Comparison of ENCODE assay signal across 8 cellular contexts in genomic region chr3:132641837-132642538, GRCh38. TPM values are rescaled to one million over a fixed set of nuclear protein-coding genes. Genes with fewer than 3 reads are reported as not detected.
DNase-seq lines count a peak whose midpoint lies in the region; ATAC-seq, FAIRE-seq and TF ChIP-seq lines count a peak whose summit lies in the region.

No MANE protein-coding gene starts in this region.

- H3K9me3 Mint-ChIP-seq in GM23338, result no peaks in the 10 kb centered on the region
- no peaks in the 10 kb centered on the region for H3K9me3 Mint-ChIP-seq in type B pancreatic cell
- H3K9me3 Mint-ChIP-seq in activated T-cell treated with anti-CD3 and anti-CD28 coated beads, Interleukin-2, amount 50 U/mL, for 72 hours, result no peaks in the 10 kb centered on the region

- no peak overlapping the region for H3K4me3 ChIP-seq in GM23338
- H3K4me3 ChIP-seq in K562, result no peak overlapping the region

- intact Hi-C loops in K562 (cut with micrococcal nuclease), result loop anchor here (1.0 to 10.0 kb wide), 3 partner anchors 106 to 387 kb away; no protein-coding TSS in a partner anchor

- no peaks in the 10 kb centered on the region for H3K79me2 ChIP-seq in GM23338 (replicated peaks; ENCODE audit: insufficient read depth)
- no peaks in the 10 kb centered on the region for H3K79me2 ChIP-seq in K562 (ENCODE audit: control insufficient read depth, insufficient read depth, low read length)

- peaks cover 2% of the 10 kb centered on the region for H3K27me3 Mint-ChIP-seq in GM23338 (ENCODE audit: insufficient read depth, low read depth, poor library complexity)
- H3K27me3 Mint-ChIP-seq in type B pancreatic cell, result no peaks in the 10 kb centered on the region
- no peaks in the 10 kb centered on the region for H3K27me3 Mint-ChIP-seq in activated T-cell treated with anti-CD3 and anti-CD28 coated beads, Interleukin-2, amount 50 U/mL, for 72 hours (ENCODE audit: low read depth)

- CTCF ChIA-PET in K562 (lab: Yijun Ruan, JAX; ENCODE audit: low intra/inter-chr PET ratio), result interaction anchor here (0.8 to 3.4 kb wide), 2 partner anchors 107 to 110 kb away, joined by 4 to 49 read pairs; no protein-coding TSS in a partner anchor

- no peaks in the 10 kb centered on the region for H3K9me3 ChIP-seq in K562 (replicated peaks; ENCODE audit: control insufficient read depth, insufficient read depth, low read depth, low read length)

- in situ Hi-C loops in K562 (cut with MboI), result loop anchor here (5.0 kb wide), 1 partner anchor 100 kb away; no protein-coding TSS in a partner anchor

- H3K36me3 ChIP-seq in GM23338 (ENCODE audit: insufficient read depth) (no peaks in the 10 kb centered on the region), K562 (ENCODE audit: control insufficient read depth, insufficient read depth, low read length) (no peaks in the 10 kb centered on the region)

- H4K20me1 ChIP-seq in GM23338 (replicated peaks; ENCODE audit: insufficient read depth) (no peaks in the 10 kb centered on the region), K562 (replicated peaks; ENCODE audit: control insufficient read depth, insufficient read depth, low read length) (0 out of 2 replicates have a peak, but pooled peaks cover 3% of the 10 kb centered on the region)

- no peaks in the 10 kb centered on the region for H3K27me3 ChIP-seq in GM23338 (ENCODE audit: insufficient read depth)
- H3K27me3 ChIP-seq in K562 (ENCODE audit: control insufficient read depth in 2 of 2, insufficient read depth in 2 of 2, low read length in 2 of 2), result no peaks in the 10 kb centered on the region

- no peak overlapping the region for H3K4me2 ChIP-seq in GM23338
- no peak overlapping the region for H3K4me2 ChIP-seq in K562 (ENCODE audit: insufficient read depth, low read length)

- H3K9me1 ChIP-seq in K562 (ENCODE audit: control insufficient read depth, insufficient read depth, low read length), result no peaks in the 10 kb centered on the region

- H3K4me3 Mint-ChIP-seq in GM23338, result no peak overlapping the region
- H3K4me3 Mint-ChIP-seq in type B pancreatic cell, result no peak overlapping the region
- no peak overlapping the region for H3K4me3 Mint-ChIP-seq in activated T-cell treated with anti-CD3 and anti-CD28 coated beads, Interleukin-2, amount 50 U/mL, for 72 hours

- no peaks in the 10 kb centered on the region for H3K9me2 ChIP-seq in GM23338 (ENCODE audit: insufficient read depth)

- H2AFZ ChIP-seq in GM23338, result no peak overlapping the region
- no peak overlapping the region for H2AFZ ChIP-seq in K562 (ENCODE audit: low read depth, low read length)

- H3K36me3 Mint-ChIP-seq in GM23338 (ENCODE audit: low read depth) (no peaks in the 10 kb centered on the region), type B pancreatic cell (peaks cover 7% of the 10 kb centered on the region)
- H3K36me3 Mint-ChIP-seq in activated T-cell treated with anti-CD3 and anti-CD28 coated beads, Interleukin-2, amount 50 U/mL, for 72 hours (ENCODE audit: insufficient read depth in 2 of 2), result peaks cover 3 to 9% of the 10 kb centered on the region in 2 donors

- peak; percentile 95 for TF ChIP-seq CTCF in C4-2B (conservative IDR thresholded peaks at IDR 0.05)
- TF ChIP-seq CTCF in GM23338 (conservative IDR thresholded peaks at IDR 0.05; ENCODE audit: low read depth in 2 of 2), result peak; percentile 63 to 80
- peak in 2 of 3 experiments; percentile 48 to 73; a peak in 3 of 6 replicates for TF ChIP-seq CTCF in K562 (IDR thresholded peaks at IDR 0.05 in 2 of 3, conservative IDR thresholded peaks at IDR 0.05 in 1 of 3; ENCODE audit: insufficient read depth in 2 of 3, low read depth in 1 of 3, low read length in 3 of 3)
- TF ChIP-seq CTCF in type B pancreatic cell (conservative IDR thresholded peaks at IDR 0.05), result peak; percentile 91

- TF ChIP-seq EP300 in K562 (IDR thresholded peaks at IDR 0.05; ENCODE audit: low read length), result no peak

- DNase-seq in GM23338 (ENCODE audit: low spot score), result peak; percentile 73
- DNase-seq in NCI-H446 (lab: John Stamatoyannopoulos, UW), result peak; percentile 43 to 67
- peak; percentile 28 to 41 (median 36) for DNase-seq in K562 (ENCODE audit: extremely low read depth in 1 of 4, low spot score in 3 of 4)
- DNase-seq in inferior parietal cortex (ENCODE audit: extremely low spot score), result peak; percentile 68
- no peak for DNase-seq in type B pancreatic cell (ENCODE audit: extremely low spot score, unreplicated experiment)
- DNase-seq in activated T-cell treated with anti-CD3 and anti-CD28 coated beads, Interleukin-2, amount 50 U/mL, for 72 hours, result no peak

- TF ChIP-seq RAD21 in K562 (CRISPR knock-in tag; conservative IDR thresholded peaks at IDR 0.05 in 1 of 2, IDR thresholded peaks at IDR 0.05 in 1 of 2), result peak; percentile 73 to 79

- H3K27ac ChIP-seq in C4-2B (no peak overlapping the region), GM23338 (ENCODE audit: low read depth) (no peak overlapping the region), K562 (ENCODE audit: extremely low read depth, low read depth, low read length) (no peak overlapping the region)

- H3K27ac Mint-ChIP-seq in GM23338, result no peak overlapping the region
- no peak overlapping the region for H3K27ac Mint-ChIP-seq in type B pancreatic cell
- no peak overlapping the region for H3K27ac Mint-ChIP-seq in activated T-cell treated with anti-CD3 and anti-CD28 coated beads, Interleukin-2, amount 50 U/mL, for 72 hours

- peak; percentile 25; the same call in 1 of the 3 replicates for ATAC-seq in GM23338
- ATAC-seq in K562, result peak; percentile 74
- ATAC-seq in activated T-cell treated with anti-CD3 and anti-CD28 coated beads, Interleukin-2, amount 50 U/mL, for 72 hours (replicated peaks in 1 of 2), result no peak
- ATAC-seq in GM18873 (IDR thresholded peaks at IDR 0.05; ENCODE audit: low FRiP score, unreplicated experiment), result no peak

- no peaks in the 10 kb centered on the region for H3F3A ChIP-seq in GM23338 (replicated peaks; ENCODE audit: low read depth)

- 34% methylated on average over 5 of the region's 5 CpGs for WGBS in K562 (ENCODE audit: insufficient coverage, low coverage, missing lambda C conversion rate)

- no peak for TF ChIP-seq POLR2A in K562 (conservative IDR thresholded peaks at IDR 0.05)

- no peaks in the 10 kb centered on the region for H3K4me1 Mint-ChIP-seq in GM23338
- no peaks in the 10 kb centered on the region for H3K4me1 Mint-ChIP-seq in type B pancreatic cell (ENCODE audit: unreplicated experiment)
- peaks cover 5% of the 10 kb centered on the region for H3K4me1 Mint-ChIP-seq in activated T-cell treated with anti-CD3 and anti-CD28 coated beads, Interleukin-2, amount 50 U/mL, for 72 hours (ENCODE audit: low read depth)

- POLR2A ChIA-PET in K562 (lab: Yijun Ruan, JAX), result no interaction called here

- H3K4me1 ChIP-seq in GM23338 (ENCODE audit: insufficient read depth) (no peaks in the 10 kb centered on the region), K562 (replicated peaks in 1 of 2; ENCODE audit: control insufficient read depth in 2 of 2, insufficient read depth in 2 of 2, low read length in 2 of 2) (no peaks in the 10 kb centered on the region)

- H3K9ac ChIP-seq in K562 (ENCODE audit: insufficient read depth in 1 of 2, low read depth in 2 of 2, low read length in 2 of 2), result no peak overlapping the region

- FAIRE-seq in K562 (lab: Jason Lieb, UNC), result peak; percentile 65

- BruUV-seq in K562 (replicated peaks; lab: Mats Ljungman, UMichigan), result no TSS peak

RNA-seq across cellular contexts. Expression of gene ACAD11, which starts 17.6 kb away (rescaled TPM):
- 10.8 and 17.1 TPM in 2 replicates for total RNA-seq in GM23338 (2014; rRNA removed; shearing (Covaris generic))
- 8.8 and 11.4 TPM in 2 replicates for polyA plus RNA-seq in GM23338 (2016; fragmentation: Nextera tagmentation; extraction: Ambion mirVana)
- 18.5 and 26.7 TPM in 2 replicates for total RNA-seq in K562 (2011; cell fraction: chromatin; rRNA removed; ENCODE audit: low replicate concordance)
- total RNA-seq in K562 (2011; cell fraction: nucleolus; rRNA removed), result 9.3 and 9.8 TPM in 2 replicates
- total RNA-seq in K562 (2011; cell fraction: nucleoplasm; rRNA removed), result 11.5 and 14.9 TPM in 2 replicates
- 4.0 and 6.0 TPM in 2 replicates for total RNA-seq in K562 (2014; rRNA removed)
- total RNA-seq in K562 (2014; rRNA removed; fragmentation: Illumina TruSeq; extraction: Trizol), result 3.5 and 4.2 TPM in 2 replicates
- total RNA-seq in K562 (2015; rRNA removed; fragmentation: Illumina TruSeq; extraction: Trizol), result 3.8 and 4.3 TPM in 2 replicates
- total RNA-seq in K562 (2021), result 3.4 and 3.7 TPM in 2 replicates
- 8.4 and 8.7 TPM in 2 replicates for polyA plus RNA-seq in K562 (2011; rRNA removed)
- polyA plus RNA-seq in K562 (2011; cell fraction: cytosol; rRNA removed), result 1.3 and 2.6 TPM in 2 replicates
- 17.3 and 20.0 TPM in 2 replicates for polyA plus RNA-seq in K562 (2011; cell fraction: nucleus; rRNA removed)
- 3.3 and 7.8 TPM in 2 replicates for polyA plus RNA-seq in K562 (2012)
- 3.6 and 5.0 TPM in 2 replicates for polyA plus RNA-seq in K562 (2014; fragmentation: Illumina TruSeq; extraction: Trizol)
- polyA plus RNA-seq in K562 (2014; fragmentation: Nextera tagmentation; extraction: Ambion mirVana), result 1 to 10 TPM; 1.3 to 2.1 TPM
- 6.3 and 7.4 TPM in 2 replicates for polyA plus RNA-seq in K562 (2014; rRNA removed)
- 8.2 and 15.5 TPM in 2 replicates for polyA minus RNA-seq in K562 (2011; rRNA and poly(A)+ RNA removed)
- 1.7 and 2.0 TPM in 2 replicates for polyA minus RNA-seq in K562 (2011; cell fraction: cytosol; rRNA and poly(A)+ RNA removed)
- polyA minus RNA-seq in K562 (2011; cell fraction: nucleus; rRNA and poly(A)+ RNA removed), result 13.1 and 17.4 TPM in 2 replicates
- total RNA-seq in type B pancreatic cell (ENCODE audit: low replicate concordance), result 10.4 and 14.7 TPM in 2 replicates
- total RNA-seq in activated T-cell treated with anti-CD3 and anti-CD28 coated beads, Interleukin-2, amount 50 U/mL, for 72 hours, result 10 to 100 TPM; 34.1 to 40.9 TPM

RNA-seq across cellular contexts. Expression of gene UBA5, which starts 18.1 kb away (rescaled TPM):
- total RNA-seq in GM23338 (2014; rRNA removed; shearing (Covaris generic)), result 51.5 and 52.2 TPM in 2 replicates
- 17.9 and 22.8 TPM in 2 replicates for polyA plus RNA-seq in GM23338 (2016; fragmentation: Nextera tagmentation; extraction: Ambion mirVana)
- 21.8 and 67.7 TPM in 2 replicates for total RNA-seq in K562 (2011; cell fraction: chromatin; rRNA removed; ENCODE audit: low replicate concordance)
- total RNA-seq in K562 (2011; cell fraction: nucleolus; rRNA removed), result 11.7 and 16.6 TPM in 2 replicates
- 29.8 and 40.5 TPM in 2 replicates for total RNA-seq in K562 (2011; cell fraction: nucleoplasm; rRNA removed)
- total RNA-seq in K562 (2014; rRNA removed), result 71.1 and 81.2 TPM in 2 replicates
- 27.6 and 32.8 TPM in 2 replicates for total RNA-seq in K562 (2014; rRNA removed; fragmentation: Illumina TruSeq; extraction: Trizol)
- total RNA-seq in K562 (2015; rRNA removed; fragmentation: Illumina TruSeq; extraction: Trizol), result 28.9 and 29.1 TPM in 2 replicates
- 32.1 and 36.6 TPM in 2 replicates for total RNA-seq in K562 (2021)
- polyA plus RNA-seq in K562 (2011; rRNA removed), result 41.4 and 53.9 TPM in 2 replicates
- 14.2 and 20.0 TPM in 2 replicates for polyA plus RNA-seq in K562 (2011; cell fraction: cytosol; rRNA removed)
- polyA plus RNA-seq in K562 (2011; cell fraction: nucleus; rRNA removed), result 37.1 and 41.1 TPM in 2 replicates
- polyA plus RNA-seq in K562 (2012), result 36.1 and 37.5 TPM in 2 replicates
- 28.0 and 29.4 TPM in 2 replicates for polyA plus RNA-seq in K562 (2014; fragmentation: Illumina TruSeq; extraction: Trizol)
- 1 to 10 TPM; 8.1 TPM for polyA plus RNA-seq in K562 (2014; fragmentation: Nextera tagmentation; extraction: Ambion mirVana)
- polyA plus RNA-seq in K562 (2014; rRNA removed), result 60.5 and 78.6 TPM in 2 replicates
- polyA minus RNA-seq in K562 (2011; rRNA and poly(A)+ RNA removed), result 38.3 and 44.4 TPM in 2 replicates
- polyA minus RNA-seq in K562 (2011; cell fraction: cytosol; rRNA and poly(A)+ RNA removed), result 35.2 and 35.5 TPM in 2 replicates
- polyA minus RNA-seq in K562 (2011; cell fraction: nucleus; rRNA and poly(A)+ RNA removed), result 60.2 and 81.1 TPM in 2 replicates
- 35.9 and 40.6 TPM in 2 replicates for total RNA-seq in type B pancreatic cell (ENCODE audit: low replicate concordance)
- 10 to 100 TPM; 48.4 to 53.8 TPM for total RNA-seq in activated T-cell treated with anti-CD3 and anti-CD28 coated beads, Interleukin-2, amount 50 U/mL, for 72 hours

RNA-seq across cellular contexts. Expression of gene ACKR4, which starts 44.9 kb away (rescaled TPM):
- not detected in 2 replicates for total RNA-seq in GM23338 (2014; rRNA removed; shearing (Covaris generic))
- polyA plus RNA-seq in GM23338 (2016; fragmentation: Nextera tagmentation; extraction: Ambion mirVana) (0.26 TPM in 1 of 2 replicates, not detected in the other), K562 (2011; rRNA removed) (0.04 TPM in 1 of 2 replicates, not detected in the other), K562 (2014; fragmentation: Illumina TruSeq; extraction: Trizol) (not detected in 2 replicates), K562 (2014; fragmentation: Nextera tagmentation; extraction: Ambion mirVana) (under 1 TPM in 1 of 2 experiments, not detected in 1; 0.06 TPM), K562 (2014; rRNA removed) (not detected in 2 replicates)
- not detected in 2 replicates for total RNA-seq in K562 (2011; cell fraction: chromatin; rRNA removed; ENCODE audit: low replicate concordance)
- total RNA-seq in K562 (2011; cell fraction: nucleolus; rRNA removed), result not detected in 2 replicates
- total RNA-seq in K562 (2011; cell fraction: nucleoplasm; rRNA removed), result not detected in 2 replicates
- total RNA-seq in K562 (2014; rRNA removed) (not detected in 2 replicates), K562 (2014; rRNA removed; fragmentation: Illumina TruSeq; extraction: Trizol) (not detected in 2 replicates), K562 (2015; rRNA removed; fragmentation: Illumina TruSeq; extraction: Trizol) (not detected in 2 replicates), K562 (2021) (not detected in 2 replicates), type B pancreatic cell (ENCODE audit: low replicate concordance) (0.29 and 1.9 TPM in 2 replicates)
- polyA plus RNA-seq in K562 (2011; cell fraction: cytosol; rRNA removed), result not detected in 2 replicates
- polyA plus RNA-seq in K562 (2011; cell fraction: nucleus; rRNA removed), result 0.06 TPM in 1 of 2 replicates, not detected in the other
- polyA plus RNA-seq in K562 (2012), result 0.10 and 0.36 TPM in 2 replicates
- not detected in 2 replicates for polyA minus RNA-seq in K562 (2011; rRNA and poly(A)+ RNA removed)
- not detected in 2 replicates for polyA minus RNA-seq in K562 (2011; cell fraction: cytosol; rRNA and poly(A)+ RNA removed)
- polyA minus RNA-seq in K562 (2011; cell fraction: nucleus; rRNA and poly(A)+ RNA removed), result not detected in 2 replicates
- not detected for total RNA-seq in activated T-cell treated with anti-CD3 and anti-CD28 coated beads, Interleukin-2, amount 50 U/mL, for 72 hours

Comparison
In these comparisons a context has a peak if more than half of its experiments do, and no peak if none do; other contexts are left out.
1. ATAC-seq: peak in GM23338 (single experiment) and K562 (single experiment); none in activated T-cell treated with anti-CD3 and anti-CD28 coated beads, Interleukin-2, amount 50 U/mL, for 72 hours (0 of 2) and GM18873 (single experiment).
2. DNase-seq: peak in GM23338 (single experiment), NCI-H446 (2 of 2), K562 (4 of 4) and inferior parietal cortex (single experiment); none in type B pancreatic cell (single experiment) and activated T-cell treated with anti-CD3 and anti-CD28 coated beads, Interleukin-2, amount 50 U/mL, for 72 hours (0 of 2).
3. Peak in every context shown above with its lines, with median percentiles within 50 percentile points of each other: CTCF ChIP-seq.